ENCODE assay signal across 6 cellular contexts in genomic region chr6:104993576-104993975, GRCh38. TPM values are rescaled to one million over a fixed set of nuclear protein-coding genes. Genes with fewer than 3 reads are reported as not detected.
"Had no signal": no experiment of that assay in that cellular context is flagged by ENCODE, and none has a peak within 500 bp of the region (broad histone marks: within the 10 kb centered on the region; RNA-seq: fewer than 3 reads in every experiment).

No MANE protein-coding gene starts in this region.

RNA-seq across cellular contexts. Expression of gene LIN28B, which starts 36.7 kb away (rescaled TPM):
- total RNA-seq: OCI-LY7, PC-9, Peyer's patch, Right ventricle myocardium inferior, Right ventricle myocardium superior, SJSA1 had no signal
